ENCODE assay signal across 18 cellular contexts in genomic region chr6:127854009-127854408, GRCh38. TPM values are rescaled to one million over a fixed set of nuclear protein-coding genes. Genes with fewer than 3 reads are reported as not detected.
DNase-seq lines count a peak whose midpoint lies in the region; ATAC-seq and TF ChIP-seq lines count a peak whose summit lies in the region.
"Had no signal": no experiment of that assay in that cellular context is flagged by ENCODE, and none has a peak within 500 bp of the region (broad histone marks: within the 10 kb centered on the region; RNA-seq: fewer than 3 reads in every experiment).

No MANE protein-coding gene starts in this region.

- peak; percentile 47 for TF ChIP-seq CTCF in Loucy (conservative IDR thresholded peaks at IDR 0.05; ENCODE audit: low read length)
- TF ChIP-seq CTCF in fibroblast of pulmonary artery (IDR thresholded peaks at IDR 0.05; ENCODE audit: low read length, missing control alignments) = no peak
- TF ChIP-seq CTCF in left lung (IDR thresholded peaks at IDR 0.05) = no peak

- H3K9ac ChIP-seq in Loucy (ENCODE audit: low read depth, low read length, poor library complexity, severe bottlenecking) = no peak overlapping the region

- H3F3A ChIP-seq in Loucy (ENCODE audit: low read depth) = no peaks in the 10 kb centered on the region

- peak overlapping the region; percentile 82 for H3K27ac Mint-ChIP-seq in activated naive CD8-positive, alpha-beta T cell
- H3K27ac Mint-ChIP-seq: stimulated activated naive B cell treated with anti-CD40 and anti-IgM and Interleukin-4, amounts not matched to agents 10 μg/mL and 1 μg/mL and 100 μg/mL, for 72 hours; type B pancreatic cell had no signal

- peaks cover 52% of the 10 kb centered on the region for H3K36me3 ChIP-seq in Loucy (ENCODE audit: insufficient read depth, low read length)
- H3K36me3 ChIP-seq in left lung = no peaks in the 10 kb centered on the region
- H3K36me3 ChIP-seq: pancreas had no signal

- H3K4me3 ChIP-seq in Loucy (ENCODE audit: low read length, poor library complexity, severe bottlenecking) = no peak overlapping the region
- H3K4me3 ChIP-seq in fibroblast of pulmonary artery (replicated peaks; ENCODE audit: low read depth, low read length) = no peak overlapping the region
- H3K4me3 ChIP-seq in left lung = no peak overlapping the region
- H3K4me3 ChIP-seq: pancreas, smooth muscle cell had no signal

- 0 out of 2 replicates have a peak, but pooled peaks cover 3% of the 10 kb centered on the region for H3K9me3 ChIP-seq in Loucy (ENCODE audit: insufficient read depth, low read depth, low read length)
- H3K9me3 ChIP-seq in left lung = no peaks in the 10 kb centered on the region
- H3K9me3 ChIP-seq: pancreas had no signal

- DNase-seq in fibroblast of pulmonary artery (ENCODE audit: low read depth) (peak; percentile 22), cerebellar cortex (ENCODE audit: low spot score) (no peak), left lung (no peak), EL (no peak), NCI-H187 treated with DMSO at 0.1 percent for 48 hours (lab: John Stamatoyannopoulos, UW) (no peak)
- DNase-seq: activated CD4-positive, alpha-beta T cell treated with anti-CD3 and anti-CD28 coated beads, Interleukin-2, amount 50 U/mL, for 48 hours; C1 segment of cervical spinal cord; DMS79 treated with DMSO at 0.1 percent for 48 hours; NCI-H1436; NCI-H446; pancreas; stimulated activated naive B cell treated with anti-CD40 and anti-IgM and Interleukin-4, amounts not matched to agents 10 μg/mL and 1 μg/mL and 100 μg/mL, for 72 hours had no signal

- no peak overlapping the region for H2AFZ ChIP-seq in Loucy (ENCODE audit: low read length)

- H3K4me2 ChIP-seq in Loucy (ENCODE audit: low read depth, low read length, poor library complexity, severe bottlenecking) = no peak overlapping the region
- H3K4me2 ChIP-seq: smooth muscle cell had no signal

- ATAC-seq in GM18867 (IDR thresholded peaks at IDR 0.05; ENCODE audit: unreplicated experiment) (peak; percentile 36), left lung (no peak)
- ATAC-seq: left lobe of liver; pancreas; stimulated activated naive B cell treated with anti-CD40 and anti-IgM and Interleukin-4, amounts not matched to agents 10 μg/mL and 1 μg/mL and 100 μg/mL, for 72 hours had no signal

- no peaks in the 10 kb centered on the region for H3K27me3 ChIP-seq in Loucy (ENCODE audit: insufficient read depth, low read length, poor library complexity, severe bottlenecking)
- H3K27me3 ChIP-seq in left lung = no peaks in the 10 kb centered on the region
- H3K27me3 ChIP-seq: pancreas had no signal

- H3K9me3 Mint-ChIP-seq in activated naive CD8-positive, alpha-beta T cell (ENCODE audit: low read depth) = no peaks in the 10 kb centered on the region
- H3K9me3 Mint-ChIP-seq: stimulated activated naive B cell treated with anti-CD40 and anti-IgM and Interleukin-4, amounts not matched to agents 10 μg/mL and 1 μg/mL and 100 μg/mL, for 72 hours; type B pancreatic cell had no signal

- H3K9me2 ChIP-seq in Loucy (replicated peaks; ENCODE audit: low read depth, low read length) = no peaks in the 10 kb centered on the region

- H3K79me2 ChIP-seq in Loucy (ENCODE audit: insufficient read depth, low read length) = peaks cover 95% of the 10 kb centered on the region

- H3K4me1 ChIP-seq in Loucy (ENCODE audit: insufficient read depth, low read length, poor library complexity, severe bottlenecking) = peaks cover 33% of the 10 kb centered on the region
- no peaks in the 10 kb centered on the region for H3K4me1 ChIP-seq in left lung
- H3K4me1 ChIP-seq: pancreas had no signal

- H4K20me1 ChIP-seq in Loucy (ENCODE audit: insufficient read depth, low read length, poor library complexity, severe bottlenecking) = peaks cover 6% of the 10 kb centered on the region

- H3K4me1 Mint-ChIP-seq in activated naive CD8-positive, alpha-beta T cell (ENCODE audit: low read depth) = peaks cover 91% of the 10 kb centered on the region
- H3K4me1 Mint-ChIP-seq: stimulated activated naive B cell treated with anti-CD40 and anti-IgM and Interleukin-4, amounts not matched to agents 10 μg/mL and 1 μg/mL and 100 μg/mL, for 72 hours had no signal

- intact Hi-C loops in left lung (cut with DNase I) = no loop called here

- H3K4me3 Mint-ChIP-seq in activated naive CD8-positive, alpha-beta T cell = no peak overlapping the region
- H3K4me3 Mint-ChIP-seq: stimulated activated naive B cell treated with anti-CD40 and anti-IgM and Interleukin-4, amounts not matched to agents 10 μg/mL and 1 μg/mL and 100 μg/mL, for 72 hours; type B pancreatic cell had no signal

- no peaks in the 10 kb centered on the region for H3K27me3 Mint-ChIP-seq in activated naive CD8-positive, alpha-beta T cell
- H3K27me3 Mint-ChIP-seq: stimulated activated naive B cell treated with anti-CD40 and anti-IgM and Interleukin-4, amounts not matched to agents 10 μg/mL and 1 μg/mL and 100 μg/mL, for 72 hours; type B pancreatic cell had no signal

- peaks cover 14% of the 10 kb centered on the region for H3K36me3 Mint-ChIP-seq in activated naive CD8-positive, alpha-beta T cell
- H3K36me3 Mint-ChIP-seq: stimulated activated naive B cell treated with anti-CD40 and anti-IgM and Interleukin-4, amounts not matched to agents 10 μg/mL and 1 μg/mL and 100 μg/mL, for 72 hours; type B pancreatic cell had no signal

- H3K27ac ChIP-seq in left lung = no peak overlapping the region
- H3K27ac ChIP-seq: pancreas had no signal

RNA-seq across cellular contexts. Expression of gene THEMIS, which starts 46.8 kb away (rescaled TPM):
- 1 to 10 TPM in 1 of 2 donors, under 1 TPM in 1; 0.38 to 2.6 TPM for total RNA-seq in left lung
- total RNA-seq: smooth muscle cell had no signal
